ENCODE assay signal across 8 cellular contexts in genomic region chr7:83161851-83162401, GRCh38. TPM values are rescaled to one million over a fixed set of nuclear protein-coding genes. Genes with fewer than 3 reads are reported as not detected.
DNase-seq lines count a peak whose midpoint lies in the region; ATAC-seq and TF ChIP-seq lines count a peak whose summit lies in the region.

No MANE protein-coding gene starts in this region.

- H3K4me3 ChIP-seq in ascending aorta (peak overlapping the region; percentile 67 to 71), liver (ENCODE audit: low read depth in 1 of 3, low read length in 3 of 3) (peak overlapping the region in 2 of 3 donors; percentile 9 to 61), vagina (peak overlapping the region; percentile 54 to 59)

- intact Hi-C loops in ascending aorta (cut with DNase I) (no loop called here), vagina (cut with DNase I) (no loop called here)

- H3K9me3 ChIP-seq in ascending aorta: no peaks in the 10 kb centered on the region
- no peaks in the 10 kb centered on the region for H3K9me3 ChIP-seq in liver (ENCODE audit: control insufficient read depth in 4 of 4, low read length in 3 of 4)
- H3K9me3 ChIP-seq in vagina: no peaks in the 10 kb centered on the region

- TF ChIP-seq CTCF in ascending aorta (IDR thresholded peaks at IDR 0.05) (no peak), liver (IDR thresholded peaks at IDR 0.05; ENCODE audit: low read depth, low read length, missing input control) (no peak), vagina (IDR thresholded peaks at IDR 0.05) (no peak)

- H3K36me3 ChIP-seq in ascending aorta (no peaks in the 10 kb centered on the region), liver (ENCODE audit: control insufficient read depth in 4 of 4, insufficient read depth in 3 of 4, low read depth in 1 of 4, low read length in 3 of 4) (no peaks in the 10 kb centered on the region), vagina (no peaks in the 10 kb centered on the region)

- WGBS in liver: 3% methylated on average over 17 of the region's 17 CpGs

- peak; percentile 46 for DNase-seq in DMS79 treated with DMSO at 0.1 percent for 48 hours (lab: John Stamatoyannopoulos, UW)
- no peak for DNase-seq in ascending aorta (ENCODE audit: low spot score in 2 of 2)
- peak in 1 of 2 donors; percentile 84 for DNase-seq in vagina (ENCODE audit: extremely low spot score in 2 of 2)
- DNase-seq in COLO668 (lab: John Stamatoyannopoulos, UW; ENCODE audit: unreplicated experiment): no peak
- DNase-seq in NOMO-1 treated with DMSO at 0.1 percent for 48 hours (lab: John Stamatoyannopoulos, UW; ENCODE audit: unreplicated experiment): no peak
- no peak for DNase-seq in SIG-M5 (lab: John Stamatoyannopoulos, UW)

- no peak for TF ChIP-seq POLR2A in vagina (IDR thresholded peaks at IDR 0.05)

- peaks cover 0 to 3% of the 10 kb centered on the region in 2 donors for H3K4me1 ChIP-seq in ascending aorta
- H3K4me1 ChIP-seq in liver (ENCODE audit: control insufficient read depth in 4 of 4, insufficient read depth in 4 of 4, low read length in 3 of 4): peaks cover 5 to 10% (median 6%) of the 10 kb centered on the region in 4 donors
- H3K4me1 ChIP-seq in vagina: peaks cover 18% of the 10 kb centered on the region

- H3K27me3 ChIP-seq in ascending aorta (no peaks in the 10 kb centered on the region), liver (ENCODE audit: control insufficient read depth in 4 of 4, insufficient read depth in 4 of 4, low read length in 3 of 4) (peaks cover 0 to 2% (median 0%) of the 10 kb centered on the region in 4 donors), vagina (no peaks in the 10 kb centered on the region)

- H3K9ac ChIP-seq in liver (ENCODE audit: low read depth in 1 of 2, low read length in 2 of 2): no peak overlapping the region

- H3K27ac ChIP-seq in ascending aorta (no peak overlapping the region), liver (ENCODE audit: low read depth in 1 of 2, low read length in 2 of 2) (no peak overlapping the region), vagina (peak overlapping the region; percentile 38)

- TF ChIP-seq RAD21 in liver (IDR thresholded peaks at IDR 0.05): no peak

- ATAC-seq in HG03460 (IDR thresholded peaks at IDR 0.05; ENCODE audit: unreplicated experiment): peak; percentile 8

TF ChIP-seq in liver, 16 proteins besides CTCF, POLR2A, EP300 and RAD21:
- TF ChIP-seq YY1 (IDR thresholded peaks at IDR 0.05) (peak; percentile 8), NR2F2 (IDR thresholded peaks at IDR 0.05) (no peak)

RNA-seq across cellular contexts. Expression of gene PCLO, which starts 0.8 kb away (rescaled TPM):
- total RNA-seq in ascending aorta (0.11 TPM), liver (1 to 10 TPM in 1 of 2 donors, under 1 TPM in 1; 0.84 to 1.1 TPM), vagina (10.8 TPM)
- under 1 TPM; 0.04 to 0.12 TPM for polyA plus RNA-seq in liver
